Comparison of ENCODE assay signal across 8 cellular contexts in the genomic region with DNA sequence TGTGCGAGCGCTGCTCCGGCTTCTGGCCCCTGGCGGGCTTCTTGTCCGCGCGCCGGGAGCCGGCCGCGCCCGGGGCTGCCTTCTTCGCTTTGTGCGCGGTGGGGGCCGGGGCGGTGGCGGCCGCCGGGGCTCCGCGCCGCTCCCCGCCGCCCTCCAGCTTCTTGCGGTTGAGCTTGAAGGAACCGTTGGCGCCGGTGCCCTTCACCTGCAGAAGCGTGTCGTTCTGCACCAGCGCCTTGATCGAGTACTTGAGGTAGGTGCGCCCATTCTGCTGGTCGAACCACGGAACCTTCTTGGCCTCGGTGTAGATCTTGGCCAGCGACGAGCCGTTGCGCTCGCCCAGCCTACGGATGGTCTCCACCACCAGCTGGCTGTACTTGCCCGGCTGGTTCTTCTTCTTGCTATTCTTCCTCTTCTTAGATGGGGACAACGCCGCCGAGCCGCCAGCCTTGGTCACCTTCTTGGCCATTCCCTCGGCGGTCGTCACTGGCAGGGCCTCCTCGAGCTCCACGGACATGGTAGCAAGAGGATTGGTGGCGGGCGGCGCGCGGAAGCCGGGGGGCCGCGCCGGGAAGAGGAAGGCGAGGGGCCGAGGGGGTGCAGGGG. TPM values are rescaled to one million over a fixed set of nuclear protein-coding genes. Genes with fewer than 3 reads are reported as not detected.
DNase-seq lines count a peak whose midpoint lies in the region; ATAC-seq, FAIRE-seq and TF ChIP-seq lines count a peak whose summit lies in the region.

No MANE protein-coding gene starts in this region.

- in situ Hi-C loops in mammary epithelial cell (cut with MboI; ENCODE audit: low sequenced_read_pairs in 2 of 2) = no loop called here

- H3K9me2 ChIP-seq in SU-DHL-6 (replicated peaks; ENCODE audit: insufficient read depth, low read length) = no peaks in the 10 kb centered on the region

- under 1% methylated on average over 16 of the region's 64 CpGs for WGBS in mammary epithelial cell (ENCODE audit: low coverage, missing lambda C conversion rate)

- H3K79me2 ChIP-seq in SU-DHL-6 (ENCODE audit: insufficient read depth, low read length) (no peaks in the 10 kb centered on the region), mammary epithelial cell (ENCODE audit: insufficient read depth, low read length) (peaks cover 8% of the 10 kb centered on the region)

- ATAC-seq in left colon = peak; percentile 28
- no peak for ATAC-seq in HG03039 (IDR thresholded peaks at IDR 0.05; ENCODE audit: unreplicated experiment)
- no peak for ATAC-seq in HG03460 (IDR thresholded peaks at IDR 0.05; ENCODE audit: unreplicated experiment)

- H3K36me3 ChIP-seq in SU-DHL-6 (ENCODE audit: low read length) = no peaks in the 10 kb centered on the region
- H3K36me3 ChIP-seq in mammary epithelial cell (ENCODE audit: insufficient read depth, low read length) = no peaks in the 10 kb centered on the region

- peak overlapping the region; percentile 47 for H3K9ac ChIP-seq in SU-DHL-6 (ENCODE audit: low read length)
- H3K9ac ChIP-seq in mammary epithelial cell (ENCODE audit: insufficient read depth, low read length) = peak overlapping the region; percentile 95

- H2AFZ ChIP-seq in SU-DHL-6 (ENCODE audit: low read depth, low read length, severe bottlenecking) = no peak overlapping the region
- H2AFZ ChIP-seq in mammary epithelial cell (ENCODE audit: low read depth, low read length) = peak overlapping the region; percentile 42

- peak; percentile 66 for FAIRE-seq in GM19239 (lab: Jason Lieb, UNC)

- DNase-seq in AG09309 (ENCODE audit: low read depth) (no peak), GM19239 (ENCODE audit: insufficient read length, low spot score) (no peak), mammary epithelial cell (peak; percentile 35), left colon (peak; percentile 42 to 60)
- peak; percentile 40 for DNase-seq in stimulated activated CD4-positive, alpha-beta T cell treated with anti-CD3 and anti-CD28 coated beads, Interleukin-4, amount 100 ng/mL, for 1 hour

- BruUV-seq in mammary epithelial cell (replicated peaks; lab: Mats Ljungman, UMichigan) = TSS peak; percentile 82

- H3K27ac ChIP-seq in SU-DHL-6 (ENCODE audit: low read depth, low read length) (peak overlapping the region; percentile 9; the same call in 1 of the 2 replicates), mammary epithelial cell (ENCODE audit: insufficient read depth, low read depth, low read length) (peak overlapping the region; percentile 84)

- H3K4me2 ChIP-seq in SU-DHL-6 (ENCODE audit: low read depth, low read length, poor library complexity, severe bottlenecking) (peak overlapping the region; percentile 77), mammary epithelial cell (ENCODE audit: insufficient read depth, low read depth, low read length) (peak overlapping the region; percentile 97)

- no peaks in the 10 kb centered on the region for H3K9me3 ChIP-seq in SU-DHL-6 (ENCODE audit: insufficient read depth, low read length)
- no peaks in the 10 kb centered on the region for H3K9me3 ChIP-seq in mammary epithelial cell (replicated peaks; ENCODE audit: insufficient read depth, low read length)

- peak overlapping the region; percentile 76 for H3K4me3 ChIP-seq in AG09309 (ENCODE audit: control insufficient read depth, low read depth, low read length)
- peak overlapping the region; percentile 53 for H3K4me3 ChIP-seq in SU-DHL-6 (ENCODE audit: insufficient read depth, low read length, poor library complexity, severe bottlenecking)
- H3K4me3 ChIP-seq in mammary epithelial cell (replicated peaks in 1 of 3; ENCODE audit: insufficient read depth in 1 of 3, low read depth in 2 of 3, low read length in 3 of 3) = peak overlapping the region; percentile 68 to 94 (median 89)

- TF ChIP-seq CTCF in AG09309 (IDR thresholded peaks at IDR 0.05; ENCODE audit: control insufficient read depth, insufficient read depth, low read depth, low read length, missing control alignments) (no peak), SU-DHL-6 (IDR thresholded peaks at IDR 0.05; ENCODE audit: insufficient read depth, low read length, poor library complexity, severe bottlenecking) (no peak), mammary epithelial cell (conservative IDR thresholded peaks at IDR 0.05 in 1 of 2, IDR thresholded peaks at IDR 0.05 in 1 of 2; ENCODE audit: extremely low read depth in 1 of 2, insufficient read depth in 1 of 2, low read depth in 1 of 2, low read length in 2 of 2) (no peak)

- no peaks in the 10 kb centered on the region for H3F3A ChIP-seq in SU-DHL-6 (ENCODE audit: insufficient read depth)

- no peaks in the 10 kb centered on the region for H4K20me1 ChIP-seq in SU-DHL-6 (ENCODE audit: low read depth, low read length)
- no peaks in the 10 kb centered on the region for H4K20me1 ChIP-seq in mammary epithelial cell (ENCODE audit: insufficient read depth, low read length)

- H3K4me1 ChIP-seq in mammary epithelial cell (ENCODE audit: insufficient read depth, low read length) = peaks cover 29% of the 10 kb centered on the region

- dilution Hi-C loops in mammary epithelial cell (cut with HindIII; ENCODE audit: low sequenced_read_pairs) = no loop called here

- CTCF ChIA-PET in mammary epithelial cell (lab: Charles Lee; ENCODE audit: low non-redundant PET) = interaction anchor here (0.6 kb wide), 1 partner anchor 10 kb away, joined by 4 read pairs; no protein-coding TSS in a partner anchor

- H3K27me3 ChIP-seq in SU-DHL-6 (ENCODE audit: low read length) = no peaks in the 10 kb centered on the region
- H3K27me3 ChIP-seq in mammary epithelial cell (ENCODE audit: insufficient read depth, low read length) = no peaks in the 10 kb centered on the region

- intact Hi-C loops in mammary epithelial cell (cut with micrococcal nuclease) (loop anchor here (2.0 kb wide), 1 partner anchor 67 kb away; a partner anchor contains a TSS), left colon (cut with DNase I, micrococcal nuclease) (no loop called here)

RNA-seq across cellular contexts. Expression of a gene that starts 36.8 kb away (rescaled TPM):
- total RNA-seq in mammary epithelial cell (10 to 100 TPM; 36.2 to 77.8 TPM), left colon (10 to 100 TPM; 42.3 to 44.2 TPM)
- polyA plus RNA-seq in mammary epithelial cell = 57.1 TPM
- polyA minus RNA-seq in mammary epithelial cell = 67.3 TPM

Comparison
In these comparisons a context has a peak if more than half of its experiments do, and no peak if none do; other contexts are left out.
1. DNase-seq: peak in mammary epithelial cell (single experiment), left colon (2 of 2) and stimulated activated CD4-positive, alpha-beta T cell treated with anti-CD3 and anti-CD28 coated beads, Interleukin-4, amount 100 ng/mL, for 1 hour (single experiment); none in AG09309 (single experiment) and GM19239 (single experiment).
2. Peak in every context shown above with its lines, with median percentiles within 50 percentile points of each other: H3K4me3 ChIP-seq.